Comparison of ENCODE assay signal across 2 cellular contexts in genomic region chr11:80320226-80320625, GRCh38.
A peak's percentile ranks its signal among the peaks of the same experiment; 100 is the strongest.
TF ChIP-seq lines count a peak whose summit lies in the region.

No MANE protein-coding gene starts in this region.

TF ChIP-seq in GM23338, 12 proteins besides CTCF, POLR2A, EP300 and RAD21:
- peak; percentile 97 for TF ChIP-seq NANOG (IDR thresholded peaks at IDR 0.05; ENCODE audit: borderline replicate concordance)
- no peak for TF ChIP-seq ZNF331 (CRISPR knock-in tag; IDR thresholded peaks at IDR 0.05; ENCODE audit: low read depth)
- TF ChIP-seq ZNF462 (CRISPR knock-in tag; IDR thresholded peaks at IDR 0.05): peak; percentile 95
TF ChIP-seq in GM23338: peak in this region for 2.

TF ChIP-seq in H1, 55 proteins besides CTCF, POLR2A, EP300 and RAD21:
- peak; percentile 48; the same call in 1 of the 2 replicates for TF ChIP-seq TCF12 (IDR thresholded peaks at IDR 0.05; ENCODE audit: low read depth, low read length)
- no peak for TF ChIP-seq SP4 (IDR thresholded peaks at IDR 0.05; ENCODE audit: low read length)
- TF ChIP-seq POLR2AphosphoS5 (IDR thresholded peaks at IDR 0.05; ENCODE audit: low read depth, low read length): no peak
- no peak for TF ChIP-seq CHD7 (IDR thresholded peaks at IDR 0.05; ENCODE audit: insufficient replicate concordance, low read length)
- no peak for TF ChIP-seq CTBP2 (IDR thresholded peaks at IDR 0.05; ENCODE audit: borderline replicate concordance, insufficient read depth, insufficient read length, low read length)
- TF ChIP-seq NANOG (IDR thresholded peaks at IDR 0.05; ENCODE audit: insufficient read depth, low read depth, low read length, poor library complexity, severe bottlenecking): peak; percentile 74
- TF ChIP-seq USF2 (IDR thresholded peaks at IDR 0.05; ENCODE audit: low read length): no peak
